ENCODE assay signal across 13 cellular contexts in the genomic region with DNA sequence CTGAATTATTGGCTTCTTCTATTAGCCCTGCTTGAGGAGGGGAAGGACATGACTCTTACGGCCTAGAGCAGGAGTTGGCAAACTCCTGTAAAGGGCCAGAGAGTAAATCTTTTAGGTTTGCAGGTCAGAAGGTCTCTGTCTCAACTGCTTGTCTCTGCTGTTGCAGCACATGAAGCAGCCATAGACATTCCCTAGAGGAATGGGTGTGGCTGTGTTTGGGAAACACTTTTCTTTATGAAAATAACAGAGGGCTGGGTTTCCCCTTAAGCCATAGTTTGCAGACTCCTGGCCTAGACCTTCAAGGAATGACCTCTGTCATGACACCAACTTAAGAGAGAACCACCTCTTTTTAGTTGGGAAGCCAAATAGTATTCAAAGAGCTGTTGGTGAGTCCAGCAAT. TPM values are rescaled to one million over a fixed set of nuclear protein-coding genes. Genes with fewer than 3 reads are reported as not detected.
DNase-seq lines count a peak whose midpoint lies in the region; ATAC-seq and TF ChIP-seq lines count a peak whose summit lies in the region.
"Had no signal": no experiment of that assay in that cellular context is flagged by ENCODE, and none has a peak within 500 bp of the region (broad histone marks: within the 10 kb centered on the region; RNA-seq: fewer than 3 reads in every experiment).

No MANE protein-coding gene starts in this region.

- no peak overlapping the region for H3K14ac ChIP-seq in mesenchymal stem cell (ENCODE audit: low read length in 2 of 2)

- no peak for TF ChIP-seq CTCF in fibroblast of lung (conservative IDR thresholded peaks at IDR 0.05 in 1 of 2, IDR thresholded peaks at IDR 0.05 in 1 of 2; ENCODE audit: low read depth in 1 of 2, low read length in 2 of 2)

- H3K4me3 ChIP-seq in adipocyte (ENCODE audit: low read length) (peak overlapping the region; percentile 7), fibroblast of lung (replicated peaks in 1 of 4; ENCODE audit: control extremely low read depth in 1 of 4, insufficient read depth in 1 of 4, low read depth in 3 of 4, low read length in 4 of 4) (no peak overlapping the region), mesenchymal stem cell (ENCODE audit: insufficient read depth in 1 of 2, low read depth in 1 of 2, low read length in 2 of 2) (no peak overlapping the region)

- H4K20me1 ChIP-seq in fibroblast of lung (ENCODE audit: control insufficient read depth, extremely low read depth, insufficient read depth, low read length), result no peaks in the 10 kb centered on the region

- H3K27ac Mint-ChIP-seq in activated CD4-positive, alpha-beta memory T cell treated with anti-CD3 and anti-CD28 coated beads for 36 hours, result no peak overlapping the region
- H3K27ac Mint-ChIP-seq: activated CD4-positive, alpha-beta T cell treated with anti-CD3 and anti-CD28 coated beads, Interleukin-2, amount 10 ng/mL, durations not matched to agents 24 days and 14 days; T-cell had no signal

- CTCF ChIA-PET in activated CD4-positive, alpha-beta memory T cell treated with anti-CD3 and anti-CD28 coated beads for 36 hours (lab: Charles Lee), result interaction anchor here (1.1 to 4.3 kb wide), 8 partner anchors 89 to 220 kb away, joined by 4 to 40 read pairs (median 8); no protein-coding TSS in a partner anchor

- no peak overlapping the region for H3K23ac ChIP-seq in mesenchymal stem cell (ENCODE audit: low read length in 2 of 2)

- peak overlapping the region; percentile 49 for H3K9ac ChIP-seq in adipocyte (ENCODE audit: low read length)
- H3K9ac ChIP-seq in fibroblast of lung (ENCODE audit: insufficient read depth, low read length), result no peak overlapping the region
- H3K9ac ChIP-seq in mesenchymal stem cell (ENCODE audit: low read length), result peak overlapping the region; percentile 64

- H3K4me2 ChIP-seq in fibroblast of lung (ENCODE audit: extremely low read depth, insufficient read depth, low read length) (no peak overlapping the region), mesenchymal stem cell (ENCODE audit: low read length, poor library complexity, severe bottlenecking) (no peak overlapping the region)

- DNase-seq in adipocyte (ENCODE audit: low read depth) (no peak), fibroblast of lung (ENCODE audit: low read depth in 2 of 2) (peak in 1 of 2 donors; percentile 44), mesenchymal stem cell (no peak), NCI-H2029 treated with DMSO at 0.1 percent for 48 hours (lab: John Stamatoyannopoulos, UW) (no peak)
- no peak for DNase-seq in activated CD4-positive, alpha-beta memory T cell treated with anti-CD3 and anti-CD28 coated beads for 36 hours
- DNase-seq in activated T-cell treated with anti-CD3 and anti-CD28 coated beads, Interleukin-2, amount 50 U/mL, for 48 hours, result no peak
- DNase-seq: activated CD4-positive, alpha-beta T cell treated with anti-CD3 and anti-CD28 coated beads, Interleukin-2, amount 10 ng/mL, durations not matched to agents 24 days and 14 days; activated gamma-delta T cell; cerebellar nuclear complex; MM.1S; T-cell had no signal

- H3K36me3 ChIP-seq in adipocyte (ENCODE audit: control insufficient read depth, insufficient read depth, low read length, severe bottlenecking), result peaks cover 4% of the 10 kb centered on the region
- no peaks in the 10 kb centered on the region for H3K36me3 ChIP-seq in fibroblast of lung (ENCODE audit: control insufficient read depth, insufficient read depth, low read length)
- peaks cover 10 to 19% of the 10 kb centered on the region in 2 experiments for H3K36me3 ChIP-seq in mesenchymal stem cell (ENCODE audit: control insufficient read depth in 1 of 2, insufficient read depth in 2 of 2, low read depth in 1 of 2, low read length in 2 of 2)

- ATAC-seq in GM18861 (IDR thresholded peaks at IDR 0.05; ENCODE audit: unreplicated experiment), result no peak
- ATAC-seq: T-cell had no signal

- H2BK120ac ChIP-seq in mesenchymal stem cell (ENCODE audit: low read depth, low read length), result peak overlapping the region; percentile 27

- no peak overlapping the region for H2AFZ ChIP-seq in fibroblast of lung (ENCODE audit: low read length)
- H2AFZ ChIP-seq in mesenchymal stem cell (ENCODE audit: low read depth, low read length), result no peak overlapping the region

- H3K4me1 ChIP-seq in adipocyte (ENCODE audit: control insufficient read depth, insufficient read depth, low read length), result peaks cover 47% of the 10 kb centered on the region
- peaks cover 13% of the 10 kb centered on the region for H3K4me1 ChIP-seq in fibroblast of lung (ENCODE audit: control insufficient read depth, extremely low read depth, insufficient read depth, low read length)
- peaks cover 7% of the 10 kb centered on the region for H3K4me1 ChIP-seq in mesenchymal stem cell (ENCODE audit: control insufficient read depth, insufficient read depth, low read depth, low read length)

- H3K27me3 ChIP-seq in adipocyte (replicated peaks; ENCODE audit: control insufficient read depth, insufficient read depth, low read length), result no peaks in the 10 kb centered on the region
- H3K27me3 ChIP-seq in fibroblast of lung (ENCODE audit: control insufficient read depth, insufficient read depth, low read length), result no peaks in the 10 kb centered on the region
- no peaks in the 10 kb centered on the region for H3K27me3 ChIP-seq in mesenchymal stem cell (ENCODE audit: control insufficient read depth in 1 of 2, insufficient read depth in 1 of 2, low read length in 2 of 2)

- WGBS in mesenchymal stem cell, result 55% methylated on average over 1 of the region's 1 CpG

- H3K4me1 Mint-ChIP-seq in activated CD4-positive, alpha-beta memory T cell treated with anti-CD3 and anti-CD28 coated beads for 36 hours (ENCODE audit: low read depth), result peaks cover 10% of the 10 kb centered on the region

- intact Hi-C loops in activated CD4-positive, alpha-beta memory T cell treated with anti-CD3 and anti-CD28 coated beads for 36 hours (cut with micrococcal nuclease), result no loop called here

- H3K27me3 Mint-ChIP-seq in activated CD4-positive, alpha-beta memory T cell treated with anti-CD3 and anti-CD28 coated beads for 36 hours, result no peaks in the 10 kb centered on the region
- H3K27me3 Mint-ChIP-seq: activated CD4-positive, alpha-beta T cell treated with anti-CD3 and anti-CD28 coated beads, Interleukin-2, amount 10 ng/mL, durations not matched to agents 24 days and 14 days; T-cell had no signal

- H3K79me2 ChIP-seq in fibroblast of lung (ENCODE audit: control insufficient read depth, insufficient read depth, low read length), result peaks cover 17% of the 10 kb centered on the region

- H3K4ac ChIP-seq in mesenchymal stem cell (ENCODE audit: low read depth in 1 of 2, low read length in 2 of 2), result no peak overlapping the region

- H2BK5ac ChIP-seq in mesenchymal stem cell (ENCODE audit: low read depth, low read length, poor library complexity, severe bottlenecking), result no peak overlapping the region

- peak overlapping the region in 1 of 2 experiments; percentile 75 for H3K18ac ChIP-seq in mesenchymal stem cell (ENCODE audit: low read depth in 1 of 2, low read length in 2 of 2)

- peak overlapping the region; percentile 19 for H4K8ac ChIP-seq in mesenchymal stem cell (ENCODE audit: low read length)

- H2BK15ac ChIP-seq in mesenchymal stem cell (ENCODE audit: low read depth, poor library complexity, severe bottlenecking), result no peak overlapping the region

- H3K9me3 Mint-ChIP-seq in activated CD4-positive, alpha-beta memory T cell treated with anti-CD3 and anti-CD28 coated beads for 36 hours, result no peaks in the 10 kb centered on the region
- H3K9me3 Mint-ChIP-seq: activated CD4-positive, alpha-beta T cell treated with anti-CD3 and anti-CD28 coated beads, Interleukin-2, amount 10 ng/mL, durations not matched to agents 24 days and 14 days; T-cell had no signal

- no peak overlapping the region for H3K4me3 Mint-ChIP-seq in activated CD4-positive, alpha-beta memory T cell treated with anti-CD3 and anti-CD28 coated beads for 36 hours
- H3K4me3 Mint-ChIP-seq: activated CD4-positive, alpha-beta T cell treated with anti-CD3 and anti-CD28 coated beads, Interleukin-2, amount 10 ng/mL, durations not matched to agents 24 days and 14 days; T-cell had no signal

- H3K27ac ChIP-seq in fibroblast of lung (ENCODE audit: insufficient read depth, low read length) (peak overlapping the region; percentile 2), mesenchymal stem cell (ENCODE audit: low read length, poor library complexity, severe bottlenecking) (peak overlapping the region; percentile 50), temporal lobe (ENCODE audit: low read depth, low read length) (peak overlapping the region; percentile 31)

- no peaks in the 10 kb centered on the region for H3K9me3 ChIP-seq in adipocyte (ENCODE audit: control insufficient read depth, low read length)
- H3K9me3 ChIP-seq in fibroblast of lung (ENCODE audit: control insufficient read depth, insufficient read depth, low read depth, low read length), result no peaks in the 10 kb centered on the region
- H3K9me3 ChIP-seq in mesenchymal stem cell (ENCODE audit: control insufficient read depth, low read length), result no peaks in the 10 kb centered on the region

- H3K79me1 ChIP-seq in mesenchymal stem cell (replicated peaks; ENCODE audit: low read length, poor library complexity, severe bottlenecking), result peaks cover 26% of the 10 kb centered on the region

- H2BK12ac ChIP-seq in mesenchymal stem cell (ENCODE audit: low read length in 2 of 2), result peak overlapping the region; percentile 21 to 52

- H2AK5ac ChIP-seq in mesenchymal stem cell (ENCODE audit: low read length, severe bottlenecking), result peak overlapping the region; percentile 5

- no peak overlapping the region for H4K91ac ChIP-seq in mesenchymal stem cell (ENCODE audit: low read length)

- POLR2A ChIA-PET in activated CD4-positive, alpha-beta memory T cell treated with anti-CD3 and anti-CD28 coated beads for 36 hours (lab: Charles Lee), result no interaction called here

- peaks cover 10% of the 10 kb centered on the region for H3K36me3 Mint-ChIP-seq in activated CD4-positive, alpha-beta memory T cell treated with anti-CD3 and anti-CD28 coated beads for 36 hours

RNA-seq across cellular contexts. Expression of a gene that starts 10.3 kb away (rescaled TPM):
- 19.3 and 37.8 TPM in 2 replicates for total RNA-seq in fibroblast of lung
- polyA plus RNA-seq in fibroblast of lung, result 34.9 and 44.0 TPM in 2 replicates
- 28.5 and 39.9 TPM in 2 replicates for polyA plus RNA-seq in fibroblast of lung (2012)
- polyA minus RNA-seq in fibroblast of lung (ENCODE audit: low replicate concordance), result 59.2 and 77.2 TPM in 2 replicates
- 15.5 TPM for polyA plus RNA-seq in mesenchymal stem cell (2013, experiment 1 of 2)
- 15.9 TPM for polyA plus RNA-seq in mesenchymal stem cell (2013, experiment 2 of 2)
- total RNA-seq in temporal lobe, result 32.5 TPM
- total RNA-seq in activated CD4-positive, alpha-beta memory T cell treated with anti-CD3 and anti-CD28 coated beads for 36 hours, result 10 to 100 TPM; 19.0 to 19.3 TPM
